ENCODE assay signal across 20 cellular contexts in the genomic region with DNA sequence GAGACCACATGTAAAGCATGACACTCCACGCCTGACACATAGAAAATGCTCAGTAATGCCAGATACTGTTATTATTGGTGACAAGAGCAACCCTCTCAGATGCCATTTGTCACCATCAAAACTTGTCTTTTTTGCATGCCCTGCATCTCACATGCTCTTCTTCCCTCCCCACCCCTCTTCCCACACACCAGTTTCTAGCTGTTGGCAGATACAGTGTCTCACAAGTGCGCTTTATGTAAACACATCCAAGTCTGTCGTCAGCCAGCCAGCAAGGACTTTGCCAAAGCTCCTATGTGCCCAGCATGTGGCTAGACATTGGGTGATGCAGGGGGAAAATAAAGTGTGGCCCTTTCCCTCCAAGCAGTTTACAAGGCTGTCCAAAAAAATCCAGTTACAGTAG. TPM values are rescaled to one million over a fixed set of nuclear protein-coding genes. Genes with fewer than 3 reads are reported as not detected.
"Had no signal": no experiment of that assay in that cellular context is flagged by ENCODE, and none has a peak within 500 bp of the region (broad histone marks: within the 10 kb centered on the region; RNA-seq: fewer than 3 reads in every experiment).

No MANE protein-coding gene starts in this region.

- H3K4me3 ChIP-seq: body of pancreas, esophagus squamous epithelium, left lung, mucosa of descending colon had no signal

- H3K27me3 ChIP-seq: body of pancreas, esophagus squamous epithelium, left lung had no signal

- H3K9me3 ChIP-seq: body of pancreas, esophagus squamous epithelium, left lung, mucosa of descending colon had no signal

- ATAC-seq: body of pancreas; left lung; mucosa of descending colon; naive thymus-derived CD4-positive, alpha-beta T cell; stimulated activated memory B cell treated with anti-CD40 and anti-IgM and Interleukin-4, amounts not matched to agents 10 μg/mL and 1 μg/mL and 100 μg/mL, for 72 hours had no signal

- H3K4me1 ChIP-seq: esophagus squamous epithelium, left lung had no signal

- H3K27ac ChIP-seq: body of pancreas, esophagus squamous epithelium, left lung had no signal

- DNase-seq: activated CD4-positive, alpha-beta T cell treated with anti-CD3 and anti-CD28 coated beads, Interleukin-2, amount 10 ng/mL, durations not matched to agents 24 days and 14 days; activated CD4-positive, CD25-positive, alpha-beta regulatory T cell; activated CD8-positive, alpha-beta memory T cell treated with anti-CD3 and anti-CD28 coated beads for 24 hours; activated gamma-delta T cell treated with Interleukin-2 at 50 U/mL for 16 hours; amniotic stem cell; central memory CD4-positive, alpha-beta T cell; cortex of kidney; effector CD4-positive, alpha-beta T cell; esophagus squamous epithelium; hippocampal formation; kidney; left lung; mucosa of descending colon; naive thymus-derived CD4-positive, alpha-beta T cell; retina; stimulated activated CD4-positive, alpha-beta T cell treated with anti-CD3 and anti-CD28 coated beads, Interleukin-2, amount 100 ng/mL, for 48 hours had no signal

RNA-seq across cellular contexts. Expression of gene EPHA8, which starts 44.9 kb away (rescaled TPM):
- total RNA-seq: activated CD4-positive, alpha-beta T cell treated with anti-CD3 and anti-CD28 coated beads, Interleukin-2, amount 10 ng/mL, durations not matched to agents 24 days and 14 days; endothelial cell of umbilical vein; left lung; mucosa of descending colon; naive thymus-derived CD4-positive, alpha-beta T cell; urinary bladder had no signal
- polyA plus RNA-seq: endothelial cell of umbilical vein; naive thymus-derived CD4-positive, alpha-beta T cell; urinary bladder had no signal
